In genomic region chr11:36358436-36358835, GRCh38 we compare ENCODE assay signal across 17 cellular contexts.
DNase-seq lines count a peak whose midpoint lies in the region; ATAC-seq and TF ChIP-seq lines count a peak whose summit lies in the region.
"Had no signal": no experiment of that assay in that cellular context is flagged by ENCODE, and none has a peak within 500 bp of the region (broad histone marks: within the 10 kb centered on the region; RNA-seq: fewer than 3 reads in every experiment).

No MANE protein-coding gene starts in this region.

- POLR2A ChIA-PET in PC-3 (lab: Charles Lee; ENCODE audit: unreplicated experiment): no interaction called here

- H3K27ac Mint-ChIP-seq in osteocyte (ENCODE audit: unreplicated experiment): peak overlapping the region; percentile 6
- H3K27ac Mint-ChIP-seq: CD4-positive, CD25-positive, alpha-beta regulatory T cell had no signal

- H3F3A ChIP-seq in PC-3 (ENCODE audit: low read length, unreplicated experiment): no peaks in the 10 kb centered on the region

- no peaks in the 10 kb centered on the region for H3K36me3 ChIP-seq in BLaER1 treated with 17β-estradiol and CSF1 and Interleukin-3, amounts not matched to agents 10 nM and 100 nM
- no peaks in the 10 kb centered on the region for H3K36me3 ChIP-seq in PC-3 (ENCODE audit: low read depth, low read length)
- H3K36me3 ChIP-seq: HAP-1 had no signal

- peak; percentile 85 for ATAC-seq in PC-3
- peak; percentile 74 for ATAC-seq in left colon
- no peak for ATAC-seq in HG02763 (IDR thresholded peaks at IDR 0.05; ENCODE audit: unreplicated experiment)

- H3K9me3 ChIP-seq in BLaER1 treated with 17β-estradiol and CSF1 and Interleukin-3, amounts not matched to agents 10 nM and 100 nM (replicated peaks in 1 of 11): no peaks in the 10 kb centered on the region
- H3K9me3 ChIP-seq in PC-3 (ENCODE audit: low read length): no peaks in the 10 kb centered on the region
- H3K9me3 ChIP-seq: HAP-1 had no signal

- TF ChIP-seq CTCF in PC-3 (conservative IDR thresholded peaks at IDR 0.05; ENCODE audit: low read depth, low read length) (no peak), osteocyte (IDR thresholded peaks at IDR 0.05) (no peak)

- H3K9me2 ChIP-seq in PC-3 (replicated peaks; ENCODE audit: low read length): no peaks in the 10 kb centered on the region

- H3K27me3 Mint-ChIP-seq in osteocyte (ENCODE audit: unreplicated experiment): no peaks in the 10 kb centered on the region

- H3K4me1 ChIP-seq in BLaER1 treated with 17β-estradiol and CSF1 and Interleukin-3, amounts not matched to agents 10 nM and 100 nM: peaks cover 84 to 100% (median 97%) of the 10 kb centered on the region in 10 experiments
- peaks cover 23% of the 10 kb centered on the region for H3K4me1 ChIP-seq in PC-3 (ENCODE audit: insufficient read depth, low read length)

- H3K4me2 ChIP-seq in BLaER1 treated with 17β-estradiol and CSF1 and Interleukin-3, amounts not matched to agents 10 nM and 100 nM: peak overlapping the region in 8 of 11 experiments; percentile 35 to 86 (median 80); a peak in 15 of 22 replicates
- peak overlapping the region; percentile 7; the same call in 1 of the 2 replicates for H3K4me2 ChIP-seq in PC-3 (ENCODE audit: low read length)

- H3K36me3 Mint-ChIP-seq in osteocyte (ENCODE audit: unreplicated experiment): no peaks in the 10 kb centered on the region
- H3K36me3 Mint-ChIP-seq: CD4-positive, CD25-positive, alpha-beta regulatory T cell; CD8-positive, alpha-beta memory T cell had no signal

- H3K27ac ChIP-seq in BLaER1 treated with 17β-estradiol and CSF1 and Interleukin-3, amounts not matched to agents 10 nM and 100 nM: no peak overlapping the region
- H3K27ac ChIP-seq in PC-3 (ENCODE audit: low read length): no peak overlapping the region
- H3K27ac ChIP-seq: GM23248 had no signal

- no peaks in the 10 kb centered on the region for H3K27me3 ChIP-seq in BLaER1 treated with 17β-estradiol and CSF1 and Interleukin-3, amounts not matched to agents 10 nM and 100 nM
- no peaks in the 10 kb centered on the region for H3K27me3 ChIP-seq in PC-3 (ENCODE audit: low read length)

- H2AFZ ChIP-seq in PC-3 (ENCODE audit: low read length): no peak overlapping the region
- H2AFZ ChIP-seq: GM23248 had no signal

- CTCF ChIA-PET in PC-3 (lab: Charles Lee): no interaction called here

- H3K4me3 Mint-ChIP-seq in osteocyte (ENCODE audit: unreplicated experiment): no peak overlapping the region
- H3K4me3 Mint-ChIP-seq: CD4-positive, CD25-positive, alpha-beta regulatory T cell had no signal

- H3K9me3 Mint-ChIP-seq in osteocyte (ENCODE audit: unreplicated experiment): no peaks in the 10 kb centered on the region
- H3K9me3 Mint-ChIP-seq: CD4-positive, CD25-positive, alpha-beta regulatory T cell; CD8-positive, alpha-beta memory T cell had no signal

- peaks cover 86% of the 10 kb centered on the region for H3K4me1 Mint-ChIP-seq in osteocyte (ENCODE audit: unreplicated experiment)

- H3K79me2 ChIP-seq in PC-3 (ENCODE audit: low read length): no peaks in the 10 kb centered on the region

- H4K20me1 ChIP-seq in BLaER1 treated with 17β-estradiol and CSF1 and Interleukin-3, amounts not matched to agents 10 nM and 100 nM: no peaks in the 10 kb centered on the region
- no peaks in the 10 kb centered on the region for H4K20me1 ChIP-seq in PC-3 (ENCODE audit: low read length)

- no TSS peak for BruUV-seq in PC-3 (replicated peaks; lab: Mats Ljungman, UMichigan)

- peak; percentile 49 for DNase-seq in PC-3
- no peak for DNase-seq in left colon
- no peak for DNase-seq in osteocyte (ENCODE audit: extremely low spot score, unreplicated experiment)
- DNase-seq in activated naive CD4-positive, alpha-beta T cell treated with anti-CD3 and anti-CD28 coated beads, Interleukin-2, amount 50 U/mL, for 16 hours: no peak
- DNase-seq in epidermal melanocyte (ENCODE audit: insufficient read length, low spot score): no peak
- no peak for DNase-seq in NCI-H187 (lab: John Stamatoyannopoulos, UW)
- DNase-seq: 8988T; C1 segment of cervical spinal cord; CD4-positive, CD25-positive, alpha-beta regulatory T cell; CD8-positive, alpha-beta memory T cell; COR-L47; DMS 273 treated with DMSO at 0.1 percent for 48 hours; GM23248; IMR-90 had no signal

- intact Hi-C loops in PC-3 (cut with micrococcal nuclease): no loop called here
- intact Hi-C loops in left colon (cut with DNase I, micrococcal nuclease): no loop called here

- H3K4me3 ChIP-seq in BLaER1 treated with 17β-estradiol and CSF1 and Interleukin-3, amounts not matched to agents 10 nM and 100 nM: no peak overlapping the region
- no peak overlapping the region for H3K4me3 ChIP-seq in PC-3 (ENCODE audit: low read length)
- H3K4me3 ChIP-seq: GM23248, HAP-1 had no signal

- H3K9ac ChIP-seq in BLaER1 treated with 17β-estradiol and CSF1 and Interleukin-3, amounts not matched to agents 10 nM and 100 nM: no peak overlapping the region
- no peak overlapping the region for H3K9ac ChIP-seq in PC-3 (ENCODE audit: low read length)
- H3K9ac ChIP-seq: GM23248 had no signal
